ENCODE assay signal across 11 cellular contexts in genomic region chr10:77872947-77873557, GRCh38. TPM values are rescaled to one million over a fixed set of nuclear protein-coding genes. Genes with fewer than 3 reads are reported as not detected.
DNase-seq lines count a peak whose midpoint lies in the region; ATAC-seq and TF ChIP-seq lines count a peak whose summit lies in the region.
"Had no signal": no experiment of that assay in that cellular context is flagged by ENCODE, and none has a peak within 500 bp of the region (broad histone marks: within the 10 kb centered on the region; RNA-seq: fewer than 3 reads in every experiment).

No MANE protein-coding gene starts in this region.

- H3K27me3 ChIP-seq in gastroesophageal sphincter: no peaks in the 10 kb centered on the region
- no peaks in the 10 kb centered on the region for H3K27me3 ChIP-seq in stomach
- H3K27me3 ChIP-seq: heart left ventricle had no signal

- WGBS in gastroesophageal sphincter (ENCODE audit: low coverage in 1 of 2), 2 donors: 71% methylated on average over 4 of the region's 7 CpGs; no CpG with 5 or more reads in 1 of the 2 donors
- whole genome bisulfite sequencing in stomach, 5 donors: 74 to 84% (median 80%) methylated on average over 7 of the region's 7 CpGs

- H3K9me3 Mint-ChIP-seq in activated naive CD8-positive, alpha-beta T cell treated with anti-CD3 and anti-CD28 coated beads, Interleukin-2, amount 10 ng/mL, durations not matched to agents 7 days and 5 days: no peaks in the 10 kb centered on the region

- POLR2A ChIA-PET in HEK293 (lab: Yijun Ruan, JAX): no interaction called here
- POLR2A ChIA-PET in activated naive CD8-positive, alpha-beta T cell treated with anti-CD3 and anti-CD28 coated beads, Interleukin-2, amount 10 ng/mL, durations not matched to agents 7 days and 5 days (lab: Charles Lee): interaction anchor here (0.7 kb wide), 1 partner anchor 36 kb away, joined by 3 read pairs; no protein-coding TSS in a partner anchor

- no peak for ATAC-seq in activated naive CD8-positive, alpha-beta T cell treated with anti-CD3 and anti-CD28 coated beads, Interleukin-2, amount 10 ng/mL, durations not matched to agents 7 days and 5 days (ENCODE audit: low read depth)
- ATAC-seq in gastroesophageal sphincter: no peak

- H3K36me3 Mint-ChIP-seq in activated naive CD8-positive, alpha-beta T cell treated with anti-CD3 and anti-CD28 coated beads, Interleukin-2, amount 10 ng/mL, durations not matched to agents 7 days and 5 days: peaks cover 1% of the 10 kb centered on the region

- DNase-seq in activated naive CD8-positive, alpha-beta T cell treated with anti-CD3 and anti-CD28 coated beads, Interleukin-2, amount 10 ng/mL, durations not matched to agents 7 days and 5 days: no peak
- DNase-seq in stomach (no peak), SKM-1 treated with dmso at 0.1 percent for 144 hours (lab: John Stamatoyannopoulos, UW; ENCODE audit: unreplicated experiment) (no peak), NCI-H1930 (lab: John Stamatoyannopoulos, UW) (no peak), cortex of kidney (lab: John Stamatoyannopoulos, UW) (no peak), middle frontal gyrus (ENCODE audit: extremely low spot score, low spot score) (no peak)
- DNase-seq: MV-4-11, NCI-H524 had no signal

- H3K27me3 Mint-ChIP-seq in activated naive CD8-positive, alpha-beta T cell treated with anti-CD3 and anti-CD28 coated beads, Interleukin-2, amount 10 ng/mL, durations not matched to agents 7 days and 5 days: peaks cover 4% of the 10 kb centered on the region

- peaks cover 5% of the 10 kb centered on the region; the same call in 1 of the 2 replicates for H3K4me1 ChIP-seq in HEK293 (ENCODE audit: control insufficient read depth, insufficient read depth, low read length)
- H3K4me1 ChIP-seq in gastroesophageal sphincter: peaks cover 0 to 94% (median 27%) of the 10 kb centered on the region in 3 donors
- H3K4me1 ChIP-seq in stomach: peaks cover 28 to 76% (median 40%) of the 10 kb centered on the region in 4 donors

- H3K4me3 Mint-ChIP-seq in activated naive CD8-positive, alpha-beta T cell treated with anti-CD3 and anti-CD28 coated beads, Interleukin-2, amount 10 ng/mL, durations not matched to agents 7 days and 5 days: no peak overlapping the region

- H3K4me1 Mint-ChIP-seq in activated naive CD8-positive, alpha-beta T cell treated with anti-CD3 and anti-CD28 coated beads, Interleukin-2, amount 10 ng/mL, durations not matched to agents 7 days and 5 days: peaks cover 21% of the 10 kb centered on the region

- no peak for TF ChIP-seq CTCF in HEK293 (tag by site-specific recombination; IDR thresholded peaks at IDR 0.05)
- TF ChIP-seq CTCF in gastroesophageal sphincter (IDR thresholded peaks at IDR 0.05): no peak
- TF ChIP-seq CTCF in stomach (IDR thresholded peaks at IDR 0.05): no peak

- H3K9me3 ChIP-seq in HEK293 (ENCODE audit: control insufficient read depth, insufficient read depth, low read depth, low read length) (no peaks in the 10 kb centered on the region), gastroesophageal sphincter (no peaks in the 10 kb centered on the region), stomach (no peaks in the 10 kb centered on the region)
- H3K9me3 ChIP-seq: heart left ventricle had no signal

- intact Hi-C loops in stomach (cut with DNase I; ENCODE audit: low total_unique reads): no loop called here

- TF ChIP-seq POLR2A in gastroesophageal sphincter (IDR thresholded peaks at IDR 0.05) (no peak), stomach (IDR thresholded peaks at IDR 0.05) (no peak)

- peak overlapping the region; percentile 92 for H3K27ac Mint-ChIP-seq in activated naive CD8-positive, alpha-beta T cell treated with anti-CD3 and anti-CD28 coated beads, Interleukin-2, amount 10 ng/mL, durations not matched to agents 7 days and 5 days

- no peak for TF ChIP-seq EP300 in gastroesophageal sphincter (IDR thresholded peaks at IDR 0.05)
- TF ChIP-seq EP300 in stomach (IDR thresholded peaks at IDR 0.05): no peak

- H3K36me3 ChIP-seq in HEK293 (ENCODE audit: control insufficient read depth in 2 of 2, insufficient read depth in 1 of 2, low read length in 2 of 2): peaks cover 0 to 9% of the 10 kb centered on the region in 2 experiments; a peak in 1 of 3 replicates
- H3K36me3 ChIP-seq in gastroesophageal sphincter: peaks cover 0 to 12% of the 10 kb centered on the region in 2 donors
- peaks cover 0 to 6% (median 3%) of the 10 kb centered on the region in 4 donors for H3K36me3 ChIP-seq in stomach

- CTCF ChIA-PET in HEK293 (lab: Yijun Ruan, JAX): interaction anchor here (0.6 to 1.1 kb wide), 2 partner anchors 26 to 61 kb away, joined by 3 to 4 read pairs; no protein-coding TSS in a partner anchor

- H3K4me3 ChIP-seq in HEK293 (ENCODE audit: low read depth, low read length): no peak overlapping the region
- H3K4me3 ChIP-seq in gastroesophageal sphincter: no peak overlapping the region
- no peak overlapping the region for H3K4me3 ChIP-seq in stomach
- H3K4me3 ChIP-seq: heart left ventricle had no signal

- H3K27ac ChIP-seq in HEK293 (ENCODE audit: extremely low read depth, low read depth, low read length) (no peak overlapping the region), gastroesophageal sphincter (peak overlapping the region; percentile 81 to 93 (median 84)), stomach (peak overlapping the region in 4 of 5 donors; percentile 74 to 85 (median 77))

TF ChIP-seq in HEK293, 187 proteins besides CTCF, POLR2A, EP300 and RAD21:
- TF ChIP-seq SCRT2 (tag by site-specific recombination; IDR thresholded peaks at IDR 0.05) (0 out of 2 replicates have a peak, but pooled peaks have one; percentile 13), HOXC10 (CRISPR knock-in tag; IDR thresholded peaks at IDR 0.05) (no peak)

RNA-seq across cellular contexts. Expression of gene DLG5, which starts 53.5 kb away (rescaled TPM):
- 1 to 10 TPM; 4.8 to 5.0 TPM for total RNA-seq in activated naive CD8-positive, alpha-beta T cell treated with anti-CD3 and anti-CD28 coated beads, Interleukin-2, amount 10 ng/mL, durations not matched to agents 7 days and 5 days
- 100 to 1,000 TPM in 1 of 4 donors, 10 to 100 TPM in 3; 52.0 to 127 (median 56.3) TPM for total RNA-seq in gastroesophageal sphincter
- 100 to 1,000 TPM in 1 of 5 donors, 10 to 100 TPM in 4; 32.3 to 134 (median 44.8) TPM for total RNA-seq in stomach
- polyA plus RNA-seq in stomach: 10 to 100 TPM in 2 of 3 donors, 1 to 10 TPM in 1; 9.2 to 21.8 (median 11.5) TPM

Comparison
In these comparisons a context has a peak if more than half of its experiments do, and no peak if none do; other contexts are left out.
1. RNA of gene DLG5, which starts 53.5 kb away (total RNA-seq): 52.0 to 127 TPM in gastroesophageal sphincter and 32.3 to 134 TPM in stomach; 4.8 to 5.0 TPM in activated naive CD8-positive, alpha-beta T cell treated with anti-CD3 and anti-CD28 coated beads, Interleukin-2, amount 10 ng/mL, durations not matched to agents 7 days and 5 days; every median in the first group is over 4 times any median in the second.